Comparison of ENCODE assay signal across 33 cellular contexts in the genomic region with DNA sequence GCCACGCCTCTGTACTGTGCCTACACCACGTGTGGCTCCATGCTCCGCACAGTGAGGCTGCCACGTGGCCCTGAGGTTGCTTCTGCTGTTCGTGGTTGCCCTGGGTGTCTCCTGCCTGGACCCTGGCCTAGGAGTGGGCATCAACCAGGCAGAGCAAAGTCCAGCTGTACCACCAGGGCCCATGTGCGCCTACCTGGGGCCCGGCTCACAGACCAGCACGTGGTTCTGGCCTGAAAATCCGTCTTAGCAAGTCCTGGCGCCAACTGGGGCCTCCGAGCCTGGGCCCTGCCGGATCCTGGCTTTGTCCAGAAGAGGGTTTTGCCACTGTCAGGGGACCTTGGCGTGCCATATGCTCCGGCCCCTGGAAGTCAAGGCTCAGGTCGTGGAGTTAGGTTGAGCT.
"Had no signal": no experiment of that assay in that cellular context is flagged by ENCODE, and none has a peak within 500 bp of the region (broad histone marks: within the 10 kb centered on the region; RNA-seq: fewer than 3 reads in every experiment).

No MANE protein-coding gene starts in this region.

- DNase-seq: activated CD4-positive, alpha-beta memory T cell treated with anti-CD3 and anti-CD28 coated beads, Interleukin-2, amount 10 ng/mL, durations not matched to agents 7 days and 5 days; activated CD4-positive, alpha-beta T cell treated with anti-CD3 and anti-CD28 coated beads for 1 hour; activated CD4-positive, alpha-beta T cell treated with anti-CD3 and anti-CD28 coated beads for 36 hours; activated CD4-positive, alpha-beta T cell treated with anti-CD3 and anti-CD28 coated beads for 48 hours; activated CD4-positive, alpha-beta T cell treated with anti-CD3 and anti-CD28 coated beads, Interleukin-2, amount 10 ng/mL, durations not matched to agents 7 days and 5 days; activated CD4-positive, alpha-beta T cell treated with anti-CD3 and anti-CD28 coated beads, Interleukin-2, amount 50 U/mL, for 48 hours; activated CD4-positive, CD25-positive, alpha-beta regulatory T cell; activated CD8-positive, alpha-beta memory T cell treated with anti-CD3 and anti-CD28 coated beads for 24 hours; activated CD8-positive, alpha-beta memory T cell treated with anti-CD3 and anti-CD28 coated beads, Interleukin-2, amount 10 ng/mL, durations not matched to agents 7 days and 5 days; activated CD8-positive, alpha-beta memory T cell treated with anti-CD3 and anti-CD28 coated beads, Interleukin-2, amount 50 U/mL, for 48 hours; activated CD8-positive, alpha-beta T cell treated with anti-CD3 and anti-CD28 coated beads, Interleukin-2, amount 10 ng/mL, durations not matched to agents 7 days and 5 days; activated effector memory CD4-positive, alpha-beta T cell treated with Interleukin-2 at 50 U/mL for 16 hours; activated gamma-delta T cell; activated naive CD4-positive, alpha-beta T cell treated with anti-CD3 and anti-CD28 coated beads, Interleukin-2, amount 10 ng/mL, durations not matched to agents 7 days and 5 days; activated naive CD4-positive, alpha-beta T cell treated with Interleukin-2 at 50 U/mL for 16 hours; activated naive CD8-positive, alpha-beta T cell treated with anti-CD3 and anti-CD28 coated beads, Interleukin-2, amount 10 ng/mL, durations not matched to agents 7 days and 5 days; activated naive CD8-positive, alpha-beta T cell treated with anti-CD3 and anti-CD28 coated beads, Interleukin-2, amount 50 U/mL, for 24 hours; activated T-cell treated with anti-CD3 and anti-CD28 coated beads, Interleukin-2, amount 50 U/mL, for 24 hours; activated T-cell treated with anti-CD3 and anti-CD28 coated beads, Interleukin-2, amount 50 U/mL, for 48 hours; amygdala; anterior cingulate cortex; caudate nucleus; cerebellar nuclear complex; T-helper 1 cell; T-helper 2 cell; T-helper 9 cell had no signal

- H3K9me3 ChIP-seq: ascending aorta had no signal

- H3K27ac ChIP-seq: ascending aorta, cardiac muscle cell, VCaP had no signal

- ATAC-seq: activated CD4-positive, alpha-beta T cell treated with anti-CD3 and anti-CD28 coated beads for 36 hours; activated CD4-positive, CD25-positive, alpha-beta regulatory T cell treated with anti-CD3 and anti-CD28 coated beads, Interleukin-2, amount 50 U/mL, for 24 hours; activated CD8-positive, alpha-beta memory T cell treated with anti-CD3 and anti-CD28 coated beads, Interleukin-2, amount 10 ng/mL, durations not matched to agents 7 days and 5 days; activated CD8-positive, alpha-beta T cell treated with anti-CD3 and anti-CD28 coated beads, Interleukin-2, amount 10 ng/mL, durations not matched to agents 7 days and 5 days; activated naive CD8-positive, alpha-beta T cell treated with anti-CD3 and anti-CD28 coated beads, Interleukin-2, amount 50 U/mL, for 24 hours; WTC11 had no signal

- H3K4me3 ChIP-seq: ascending aorta, cardiac muscle cell had no signal

- H3K4me1 ChIP-seq: ascending aorta had no signal

- FAIRE-seq: bronchial epithelial cell, TTC549 had no signal

- H3K36me3 ChIP-seq: ascending aorta, cardiac muscle cell had no signal

- H3K27me3 ChIP-seq: ascending aorta, cardiac muscle cell had no signal
